Comparison of ENCODE assay signal across 15 cellular contexts in genomic region chr16:81517630-81518438, GRCh38.
DNase-seq lines count a peak whose midpoint lies in the region; ATAC-seq and TF ChIP-seq lines count a peak whose summit lies in the region.
"Had no signal": no experiment of that assay in that cellular context is flagged by ENCODE, and none has a peak within 500 bp of the region (broad histone marks: within the 10 kb centered on the region; RNA-seq: fewer than 3 reads in every experiment).

No MANE protein-coding gene starts in this region.

- intact Hi-C loops in sigmoid colon (cut with DNase I), result no loop called here

- peaks cover 28 to 55% (median 37%) of the 10 kb centered on the region in 11 experiments for H3K36me3 ChIP-seq in BLaER1 treated with 17β-estradiol and CSF1 and Interleukin-3, amounts not matched to agents 10 nM and 100 nM
- H3K36me3 ChIP-seq in osteoblast (ENCODE audit: insufficient read depth, low read length) (peaks cover 4% of the 10 kb centered on the region), sigmoid colon (no peaks in the 10 kb centered on the region)

- ATAC-seq in left lobe of liver, result no peak
- no peak for ATAC-seq in GM21723 (IDR thresholded peaks at IDR 0.05; ENCODE audit: unreplicated experiment)
- ATAC-seq: activated T-cell treated with anti-CD3 and anti-CD28 coated beads, Interleukin-2, amount 50 U/mL, for 72 hours; CD8-positive, alpha-beta T cell had no signal

- no peak for TF ChIP-seq CTCF in endothelial cell (IDR thresholded peaks at IDR 0.05; ENCODE audit: unreplicated experiment)
- no peak for TF ChIP-seq CTCF in osteoblast (IDR thresholded peaks at IDR 0.05; ENCODE audit: extremely low read depth, low read depth, low read length)
- TF ChIP-seq CTCF in sigmoid colon (IDR thresholded peaks at IDR 0.05), result no peak

- H3K9me3 Mint-ChIP-seq in endothelial cell (ENCODE audit: unreplicated experiment), result no peaks in the 10 kb centered on the region
- H3K9me3 Mint-ChIP-seq: activated T-cell treated with anti-CD3 and anti-CD28 coated beads, Interleukin-2, amount 50 U/mL, for 72 hours; CD8-positive, alpha-beta T cell; stimulated activated naive B cell treated with anti-CD40 and anti-IgM and Interleukin-4, amounts not matched to agents 10 μg/mL and 1 μg/mL and 100 μg/mL, for 72 hours had no signal

- peaks cover 100% of the 10 kb centered on the region in 11 experiments for H4K20me1 ChIP-seq in BLaER1 treated with 17β-estradiol and CSF1 and Interleukin-3, amounts not matched to agents 10 nM and 100 nM
- peaks cover 17% of the 10 kb centered on the region for H4K20me1 ChIP-seq in osteoblast (ENCODE audit: insufficient read depth, low read length)

- TF ChIP-seq EP300 in sigmoid colon (IDR thresholded peaks at IDR 0.05), result no peak

- H3K4me3 Mint-ChIP-seq in endothelial cell (ENCODE audit: unreplicated experiment), result no peak overlapping the region
- H3K4me3 Mint-ChIP-seq: activated T-cell treated with anti-CD3 and anti-CD28 coated beads, Interleukin-2, amount 50 U/mL, for 72 hours; CD8-positive, alpha-beta T cell; stimulated activated naive B cell treated with anti-CD40 and anti-IgM and Interleukin-4, amounts not matched to agents 10 μg/mL and 1 μg/mL and 100 μg/mL, for 72 hours had no signal

- DNase-seq in M059J (ENCODE audit: low read depth) (peak; percentile 25), endothelial cell (ENCODE audit: low spot score) (no peak), osteoblast (ENCODE audit: insufficient read length, low spot score, missing footprints) (peak; percentile 94), left lobe of liver (ENCODE audit: low spot score) (no peak), sigmoid colon (no peak)
- DNase-seq in stimulated activated naive CD4-positive, alpha-beta T cell (lab: John Stamatoyannopoulos, UW), result no peak
- DNase-seq: activated CD4-positive, alpha-beta T cell treated with anti-CD3 and anti-CD28 coated beads for 48 hours; activated T-cell treated with anti-CD3 and anti-CD28 coated beads, Interleukin-2, amount 50 U/mL, for 72 hours; CD8-positive, alpha-beta T cell; NCI-H1105 treated with DMSO at 0.1 percent for 48 hours; NCI-H510A treated with DMSO at 0.1 percent for 48 hours; stimulated activated CD4-positive, alpha-beta T cell treated with anti-CD3 and anti-CD28 coated beads, Interleukin-4, amount 100 ng/mL, for 1 hour; stimulated activated naive B cell treated with anti-CD40 and anti-IgM and Interleukin-4, amounts not matched to agents 10 μg/mL and 1 μg/mL and 100 μg/mL, for 72 hours had no signal

- H3K4me1 Mint-ChIP-seq in endothelial cell (ENCODE audit: unreplicated experiment), result peaks cover 31% of the 10 kb centered on the region

- H3K27me3 ChIP-seq in BLaER1 treated with 17β-estradiol and CSF1 and Interleukin-3, amounts not matched to agents 10 nM and 100 nM, result no peaks in the 10 kb centered on the region
- no peaks in the 10 kb centered on the region for H3K27me3 ChIP-seq in osteoblast (ENCODE audit: insufficient read depth, low read length)
- no peaks in the 10 kb centered on the region for H3K27me3 ChIP-seq in sigmoid colon

- no peak overlapping the region; a peak in 1 of 22 replicates for H3K27ac ChIP-seq in BLaER1 treated with 17β-estradiol and CSF1 and Interleukin-3, amounts not matched to agents 10 nM and 100 nM
- peak overlapping the region; percentile 6 for H3K27ac ChIP-seq in osteoblast (ENCODE audit: low read depth, low read length)
- H3K27ac ChIP-seq in sigmoid colon, result peak overlapping the region in 1 of 4 donors; percentile 27

- no peak overlapping the region for H2AFZ ChIP-seq in osteoblast (ENCODE audit: low read length)

- 84 to 86% methylated on average over 20 of the region's 20 CpGs for WGBS in sigmoid colon, 2 donors

- H3K79me2 ChIP-seq in osteoblast (ENCODE audit: insufficient read depth, low read length), result peaks cover 41% of the 10 kb centered on the region

- peak overlapping the region; percentile 42 for H3K27ac Mint-ChIP-seq in endothelial cell (ENCODE audit: unreplicated experiment)
- H3K27ac Mint-ChIP-seq: activated T-cell treated with anti-CD3 and anti-CD28 coated beads, Interleukin-2, amount 50 U/mL, for 72 hours; CD8-positive, alpha-beta T cell; stimulated activated naive B cell treated with anti-CD40 and anti-IgM and Interleukin-4, amounts not matched to agents 10 μg/mL and 1 μg/mL and 100 μg/mL, for 72 hours had no signal

- H3K36me3 Mint-ChIP-seq in endothelial cell (ENCODE audit: low read depth, unreplicated experiment), result peaks cover 16% of the 10 kb centered on the region

- H3K4me3 ChIP-seq in BLaER1 treated with 17β-estradiol and CSF1 and Interleukin-3, amounts not matched to agents 10 nM and 100 nM, result no peak overlapping the region
- H3K4me3 ChIP-seq in osteoblast (ENCODE audit: insufficient read depth, low read length) (no peak overlapping the region), sigmoid colon (no peak overlapping the region)

- peak overlapping the region in 10 of 11 experiments; percentile 24 to 91 (median 80); a peak in 16 of 22 replicates for H3K4me2 ChIP-seq in BLaER1 treated with 17β-estradiol and CSF1 and Interleukin-3, amounts not matched to agents 10 nM and 100 nM
- peak overlapping the region; percentile 60 for H3K4me2 ChIP-seq in osteoblast (ENCODE audit: insufficient read depth, low read length)

- peaks cover 16% of the 10 kb centered on the region for H3K27me3 Mint-ChIP-seq in endothelial cell (ENCODE audit: unreplicated experiment)
- H3K27me3 Mint-ChIP-seq: stimulated activated naive B cell treated with anti-CD40 and anti-IgM and Interleukin-4, amounts not matched to agents 10 μg/mL and 1 μg/mL and 100 μg/mL, for 72 hours had no signal

- TF ChIP-seq POLR2A in sigmoid colon (IDR thresholded peaks at IDR 0.05), result no peak

- no peaks in the 10 kb centered on the region for H3K9me3 ChIP-seq in BLaER1 treated with 17β-estradiol and CSF1 and Interleukin-3, amounts not matched to agents 10 nM and 100 nM (replicated peaks in 1 of 11)
- H3K9me3 ChIP-seq in osteoblast (ENCODE audit: low read depth, low read length) (no peaks in the 10 kb centered on the region), sigmoid colon (no peaks in the 10 kb centered on the region)

- peaks cover 68 to 89% (median 84%) of the 10 kb centered on the region in 10 experiments for H3K4me1 ChIP-seq in BLaER1 treated with 17β-estradiol and CSF1 and Interleukin-3, amounts not matched to agents 10 nM and 100 nM
- H3K4me1 ChIP-seq in osteoblast (ENCODE audit: insufficient read depth, low read length), result peaks cover 24% of the 10 kb centered on the region
- peaks cover 0 to 18% (median 14%) of the 10 kb centered on the region in 4 donors for H3K4me1 ChIP-seq in sigmoid colon

- H3K9ac ChIP-seq in BLaER1 treated with 17β-estradiol and CSF1 and Interleukin-3, amounts not matched to agents 10 nM and 100 nM, result peak overlapping the region in 1 of 11 experiments; percentile 15; a peak in 1 of 22 replicates

Comparison
In these comparisons a context has a peak if more than half of its experiments do, and no peak if none do; other contexts are left out.
1. DNase-seq: peak in M059J (single experiment) and osteoblast (single experiment); none in endothelial cell (single experiment), left lobe of liver (single experiment), sigmoid colon (single experiment) and stimulated activated naive CD4-positive, alpha-beta T cell (0 of 6).